In the genomic region with DNA sequence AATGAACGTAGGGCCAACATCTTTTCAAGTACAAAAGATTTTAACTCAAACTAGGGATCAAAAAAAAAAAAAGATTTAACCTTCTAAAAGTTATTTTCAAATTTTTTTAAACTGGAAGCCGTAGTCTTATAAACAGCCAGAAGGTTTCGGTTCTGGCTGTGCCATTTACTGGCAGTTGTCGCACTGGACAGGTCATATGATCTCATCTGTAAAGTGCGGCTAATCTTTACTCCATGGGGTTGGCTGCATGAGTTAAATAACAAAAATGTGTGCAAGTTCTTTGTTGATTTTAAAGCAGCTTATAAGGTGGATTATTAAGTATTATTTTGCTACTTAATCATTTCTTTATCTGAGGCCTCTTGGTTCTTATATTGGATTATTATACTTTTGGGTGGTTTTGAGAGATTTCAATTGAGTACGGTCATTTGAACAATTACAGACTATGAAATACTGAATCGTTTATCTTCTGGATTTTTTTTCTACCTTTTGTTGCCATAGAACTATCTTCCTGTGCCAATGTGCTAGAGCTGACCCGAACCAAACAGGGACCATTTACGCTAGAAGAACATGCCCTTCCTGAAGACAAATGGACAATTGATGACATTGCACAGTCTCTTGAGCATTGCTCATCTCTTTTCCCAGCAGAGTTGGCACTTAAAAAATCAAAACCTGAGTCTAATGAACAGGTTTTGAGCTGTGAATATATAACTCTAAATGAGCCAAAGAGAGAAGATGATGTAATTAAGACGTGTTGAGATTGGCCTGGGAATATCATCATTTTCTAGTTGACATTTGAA, we compare ENCODE assay signal across 30 cellular contexts. TPM values are rescaled to one million over a fixed set of nuclear protein-coding genes. Genes with fewer than 3 reads are reported as not detected.
DNase-seq lines count a peak whose midpoint lies in the region; ATAC-seq and TF ChIP-seq lines count a peak whose summit lies in the region.
"Had no signal": no experiment of that assay in that cellular context is flagged by ENCODE, and none has a peak within 500 bp of the region (broad histone marks: within the 10 kb centered on the region; RNA-seq: fewer than 3 reads in every experiment).

No MANE protein-coding gene starts in this region.

- no peaks in the 10 kb centered on the region for H3K36me3 ChIP-seq in GM23338 (ENCODE audit: insufficient read depth)
- H3K36me3 ChIP-seq in SK-N-MC (ENCODE audit: insufficient read depth, low read length) = no peaks in the 10 kb centered on the region
- H3K36me3 ChIP-seq: left lung had no signal

- H3K4me1 ChIP-seq in GM23338 (ENCODE audit: insufficient read depth) = peaks cover 17% of the 10 kb centered on the region
- H3K4me1 ChIP-seq: left lung, SJCRH30, suprapubic skin had no signal

- H3K4me3 ChIP-seq in GM23338 (no peak overlapping the region), SK-N-MC (no peak overlapping the region)
- H3K4me3 ChIP-seq: left lung, SJCRH30, suprapubic skin had no signal

- H3K27ac Mint-ChIP-seq in GM23338 (peak overlapping the region; percentile 76), progenitor cell of endocrine pancreas (peak overlapping the region; percentile 76)
- H3K27ac Mint-ChIP-seq: activated CD8-positive, alpha-beta T cell treated with anti-CD3 and anti-CD28 coated beads for 36 hours; stimulated activated effector memory CD8-positive, alpha-beta T cell treated with anti-CD3 and anti-CD28 coated beads, Interleukin-12 subunit alpha, Interleukin-12 subunit beta, amount 100 ng/mL, for 72 hours had no signal

- H3K79me2 ChIP-seq in GM23338 (replicated peaks; ENCODE audit: insufficient read depth) = peaks cover 9% of the 10 kb centered on the region

- H3K27ac ChIP-seq in GM23338 (ENCODE audit: low read depth) (no peak overlapping the region), SK-N-MC (peak overlapping the region; percentile 76)
- H3K27ac ChIP-seq: C4-2B, HL-60, left lung, SJCRH30, suprapubic skin had no signal

- H2AFZ ChIP-seq in GM23338 = no peak overlapping the region

- intact Hi-C loops in left ventricle myocardium superior (cut with micrococcal nuclease) = no loop called here

- peaks cover 33% of the 10 kb centered on the region for H3K4me1 Mint-ChIP-seq in GM23338
- H3K4me1 Mint-ChIP-seq in progenitor cell of endocrine pancreas (ENCODE audit: low read depth) = no peaks in the 10 kb centered on the region

- H3K9me3 Mint-ChIP-seq in GM23338 = no peaks in the 10 kb centered on the region
- H3K9me3 Mint-ChIP-seq in progenitor cell of endocrine pancreas (ENCODE audit: low read depth) = no peaks in the 10 kb centered on the region
- H3K9me3 Mint-ChIP-seq: activated CD8-positive, alpha-beta T cell treated with anti-CD3 and anti-CD28 coated beads for 36 hours; immature natural killer cell; mesothelial cell of epicardium; stimulated activated effector memory CD8-positive, alpha-beta T cell treated with anti-CD3 and anti-CD28 coated beads, Interleukin-12 subunit alpha, Interleukin-12 subunit beta, amount 100 ng/mL, for 72 hours had no signal

- H4K20me1 ChIP-seq in GM23338 (replicated peaks; ENCODE audit: insufficient read depth) = no peaks in the 10 kb centered on the region

- no peaks in the 10 kb centered on the region for H3K9me2 ChIP-seq in GM23338 (ENCODE audit: insufficient read depth)

- H3F3A ChIP-seq in GM23338 (replicated peaks; ENCODE audit: low read depth) = no peaks in the 10 kb centered on the region

- H3K4me2 ChIP-seq in GM23338 = no peak overlapping the region

- H3K9ac ChIP-seq in SK-N-MC (ENCODE audit: insufficient read length) = no peak overlapping the region

- H3K36me3 Mint-ChIP-seq in GM23338 (ENCODE audit: low read depth) (peaks cover 21% of the 10 kb centered on the region; the same call in 2 of the 3 replicates), progenitor cell of endocrine pancreas (ENCODE audit: insufficient read depth) (peaks cover 11% of the 10 kb centered on the region)

- H3K27me3 Mint-ChIP-seq in GM23338 (ENCODE audit: insufficient read depth, low read depth, poor library complexity) (no peaks in the 10 kb centered on the region), progenitor cell of endocrine pancreas (no peaks in the 10 kb centered on the region)
- H3K27me3 Mint-ChIP-seq: activated CD8-positive, alpha-beta T cell treated with anti-CD3 and anti-CD28 coated beads for 36 hours had no signal

- DNase-seq in GM23338 (ENCODE audit: low spot score) (no peak), SK-N-MC (ENCODE audit: low read depth, low spot score) (no peak), left ventricle myocardium superior (no peak), progenitor cell of endocrine pancreas (ENCODE audit: low spot score, unreplicated experiment) (no peak), NCI-H524 treated with DMSO at 0.1 percent for 48 hours (lab: John Stamatoyannopoulos, UW) (no peak), kidney tubule cell (ENCODE audit: low spot score) (no peak)
- DNase-seq: activated CD4-positive, CD25-positive, alpha-beta regulatory T cell treated with anti-CD3 and anti-CD28 coated beads, Interleukin-2, amount 50 U/mL, for 72 hours; activated CD8-positive, alpha-beta T cell treated with anti-CD3 and anti-CD28 coated beads for 36 hours; activated effector memory CD4-positive, alpha-beta T cell treated with anti-CD3 and anti-CD28 coated beads, Interleukin-2, amount 50 U/mL, for 16 hours; activated T-cell treated with anti-CD3 and anti-CD28 coated beads for 4 hours; Calu3; cerebellar nuclear complex; DND-41; foreskin fibroblast; hippocampal formation; immature natural killer cell; Kasumi-1; left lung; NCI-H1694 treated with DMSO at 0.1 percent for 48 hours; PC-3; SJCRH30; stimulated activated CD4-positive, alpha-beta T cell treated with anti-CD3 and anti-CD28 coated beads, Interleukin-2, amount 100 ng/mL, for 48 hours had no signal

- no peaks in the 10 kb centered on the region for H3K9me3 ChIP-seq in SK-N-MC (ENCODE audit: low read depth, low read length)
- H3K9me3 ChIP-seq: left lung, SJCRH30, suprapubic skin had no signal

- H3K4me3 Mint-ChIP-seq in GM23338 (no peak overlapping the region), progenitor cell of endocrine pancreas (ENCODE audit: low read depth) (no peak overlapping the region)
- H3K4me3 Mint-ChIP-seq: activated CD8-positive, alpha-beta T cell treated with anti-CD3 and anti-CD28 coated beads for 36 hours; immature natural killer cell; mesothelial cell of epicardium; nephron; stimulated activated effector memory CD8-positive, alpha-beta T cell treated with anti-CD3 and anti-CD28 coated beads, Interleukin-12 subunit alpha, Interleukin-12 subunit beta, amount 100 ng/mL, for 72 hours had no signal

- no peaks in the 10 kb centered on the region for H3K27me3 ChIP-seq in GM23338 (ENCODE audit: insufficient read depth)
- H3K27me3 ChIP-seq: left lung, SJCRH30, suprapubic skin had no signal

- TF ChIP-seq CTCF in GM23338 (conservative IDR thresholded peaks at IDR 0.05; ENCODE audit: low read depth in 2 of 2) (no peak), progenitor cell of endocrine pancreas (IDR thresholded peaks at IDR 0.05; ENCODE audit: unreplicated experiment) (no peak)

- ATAC-seq in GM23338 (no peak), left ventricle myocardium superior (peak; percentile 81), HG03196 (IDR thresholded peaks at IDR 0.05; ENCODE audit: unreplicated experiment) (no peak)
- ATAC-seq: activated CD8-positive, alpha-beta T cell treated with anti-CD3 and anti-CD28 coated beads for 36 hours; HCT116; left lung; PC-3; stimulated activated effector memory CD8-positive, alpha-beta T cell treated with anti-CD3 and anti-CD28 coated beads, Interleukin-12 subunit alpha, Interleukin-12 subunit beta, amount 100 ng/mL, for 72 hours had no signal

TF ChIP-seq in GM23338, 12 proteins besides CTCF, POLR2A, EP300 and RAD21 (continues in another document):
- no peak for TF ChIP-seq EZH2phosphoT487 (IDR thresholded peaks at IDR 0.05; ENCODE audit: unreplicated experiment)

RNA-seq across cellular contexts. Expression of a gene that starts 36.8 kb away (rescaled TPM):
- 32.7 and 34.5 TPM in 2 replicates for total RNA-seq in GM23338 (2014; rRNA removed; shearing (Covaris generic))
- 15.0 and 15.5 TPM in 2 replicates for polyA plus RNA-seq in GM23338 (2016; fragmentation: Nextera tagmentation; extraction: Ambion mirVana)
- total RNA-seq in left ventricle myocardium superior = 13.8 TPM
- total RNA-seq in progenitor cell of endocrine pancreas = 21.2 and 25.3 TPM in 2 replicates
